ENCODE assay signal across 8 cellular contexts in genomic region chr11:94493146-94493442, GRCh38. TPM values are rescaled to one million over a fixed set of nuclear protein-coding genes. Genes with fewer than 3 reads are reported as not detected.
A peak's percentile ranks its signal among the peaks of the same experiment; 100 is the strongest.
DNase-seq lines count a peak whose midpoint lies in the region; ATAC-seq and TF ChIP-seq lines count a peak whose summit lies in the region.

No MANE protein-coding gene starts in this region.

- H3K27me3 ChIP-seq in esophagus squamous epithelium (no peaks in the 10 kb centered on the region), psoas muscle (ENCODE audit: insufficient read depth in 3 of 3, low read length in 2 of 3) (no peaks in the 10 kb centered on the region)

- H3K9me3 ChIP-seq in esophagus squamous epithelium = no peaks in the 10 kb centered on the region
- H3K9me3 ChIP-seq in psoas muscle = no peaks in the 10 kb centered on the region

- H3K27ac ChIP-seq in esophagus squamous epithelium (peak overlapping the region; percentile 85 to 91 (median 88)), psoas muscle (peak overlapping the region; percentile 78)

- peak; percentile 5 for ATAC-seq in GM18505 (IDR thresholded peaks at IDR 0.05; ENCODE audit: unreplicated experiment)
- peak; percentile 20 for ATAC-seq in HG02678 (IDR thresholded peaks at IDR 0.05; ENCODE audit: unreplicated experiment)
- ATAC-seq in psoas muscle = peak in 1 of 4 donors; percentile 42

- TF ChIP-seq POLR2A in GM18505 (IDR thresholded peaks at IDR 0.05; ENCODE audit: borderline replicate concordance, extremely low read depth, insufficient read depth, insufficient read length) (no peak), esophagus squamous epithelium (IDR thresholded peaks at IDR 0.05) (no peak)

- DNase-seq in RPMI8226 (peak; percentile 37), esophagus squamous epithelium (lab: John Stamatoyannopoulos, UW) (no peak), psoas muscle (no peak), cerebellar nuclear complex (lab: John Stamatoyannopoulos, UW) (no peak), medulla oblongata (ENCODE audit: extremely low spot score) (no peak), LoVo (ENCODE audit: low spot score) (no peak)

- TF ChIP-seq CTCF in esophagus squamous epithelium (IDR thresholded peaks at IDR 0.05) = no peak
- no peak for TF ChIP-seq CTCF in psoas muscle (IDR thresholded peaks at IDR 0.05)

- peaks cover 0 to 44% (median 9%) of the 10 kb centered on the region in 3 donors for H3K36me3 ChIP-seq in esophagus squamous epithelium
- H3K36me3 ChIP-seq in psoas muscle (ENCODE audit: insufficient read depth in 1 of 2, low read depth in 1 of 2) = peaks cover under 1 to 43% of the 10 kb centered on the region in 2 donors

- peak overlapping the region; percentile 85 to 89 (median 86) for H3K4me3 ChIP-seq in esophagus squamous epithelium
- peak overlapping the region; percentile 88 for H3K4me3 ChIP-seq in psoas muscle

- peaks cover 0 to 34% (median 19%) of the 10 kb centered on the region in 3 donors for H3K4me1 ChIP-seq in esophagus squamous epithelium
- peaks cover 16% of the 10 kb centered on the region for H3K4me1 ChIP-seq in psoas muscle

- intact Hi-C loops in esophagus squamous epithelium (cut with DNase I) (no loop called here), psoas muscle (cut with DNase I) (loop anchor here in 1 of 2 donors (10.0 kb wide), 1 partner anchor 472 kb away; no protein-coding TSS in a partner anchor)

- 0% methylated on average over 9 to 10 of the region's 10 CpGs for WGBS in esophagus squamous epithelium, 2 donors
- 0 to 1% (median 1%) methylated on average over 10 of the region's 10 CpGs for WGBS in psoas muscle, 3 donors

RNA-seq across cellular contexts. Expression of gene MRE11, which starts 0.6 kb away (rescaled TPM):
- total RNA-seq in esophagus squamous epithelium (10 to 100 TPM in 2 of 4 donors, 1 to 10 TPM in 2; 9.0 to 18.3 (median 12.1) TPM), psoas muscle (1 to 10 TPM; 6.4 to 8.3 (median 8.1) TPM)
- 1 to 10 TPM; 1.9 to 9.0 (median 3.0) TPM for polyA plus RNA-seq in psoas muscle

RNA-seq across cellular contexts. Expression of gene ANKRD49, which starts 0.7 kb away (rescaled TPM):
- total RNA-seq in esophagus squamous epithelium (10 to 100 TPM in 3 of 4 donors, 1 to 10 TPM in 1; 6.0 to 19.3 (median 11.4) TPM), psoas muscle (10 to 100 TPM in 1 of 4 donors, 1 to 10 TPM in 3; 5.4 to 13.7 (median 5.7) TPM)
- polyA plus RNA-seq in psoas muscle = 10 to 100 TPM in 2 of 3 donors, 1 to 10 TPM in 1; 9.7 to 37.9 (median 12.3) TPM

RNA-seq across cellular contexts. Expression of gene C11orf97, which starts 19.2 kb away (rescaled TPM):
- not detected for total RNA-seq in esophagus squamous epithelium
- not detected for total RNA-seq in psoas muscle
- under 1 TPM in 1 of 3 donors, not detected in 2; 0.06 TPM for polyA plus RNA-seq in psoas muscle

RNA-seq across cellular contexts. Expression of gene FUT4, which starts 50.6 kb away (rescaled TPM):
- total RNA-seq in esophagus squamous epithelium = 1 to 10 TPM; 1.4 to 6.1 (median 1.8) TPM
- 1 to 10 TPM; 1.1 to 2.2 (median 1.4) TPM for total RNA-seq in psoas muscle
- 1 to 10 TPM in 2 of 3 donors, under 1 TPM in 1; 0.37 to 1.9 (median 1.1) TPM for polyA plus RNA-seq in psoas muscle
